In the genomic region with DNA sequence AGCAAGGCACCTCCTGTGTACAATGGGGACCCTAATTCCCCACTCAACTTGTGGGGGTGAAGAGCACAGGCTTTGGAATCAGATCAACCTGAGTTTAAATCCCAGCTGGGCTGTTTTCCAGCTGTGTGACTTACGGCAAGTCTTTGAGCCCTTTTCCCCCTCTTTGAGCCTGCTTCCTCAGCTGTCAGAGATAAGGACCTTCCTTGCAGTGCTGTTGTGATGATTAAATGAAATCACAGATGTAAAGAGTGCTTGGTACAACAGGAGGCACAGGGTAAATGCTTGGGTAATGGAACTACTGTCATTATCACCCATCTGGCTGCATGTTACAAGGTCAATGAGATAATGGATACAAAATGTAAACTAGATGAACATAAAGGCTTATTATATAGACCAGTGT, we compare ENCODE assay signal across 15 cellular contexts. TPM values are rescaled to one million over a fixed set of nuclear protein-coding genes. Genes with fewer than 3 reads are reported as not detected.
DNase-seq lines count a peak whose midpoint lies in the region; ATAC-seq, FAIRE-seq and TF ChIP-seq lines count a peak whose summit lies in the region.
"Had no signal": no experiment of that assay in that cellular context is flagged by ENCODE, and none has a peak within 500 bp of the region (broad histone marks: within the 10 kb centered on the region; RNA-seq: fewer than 3 reads in every experiment).

No MANE protein-coding gene starts in this region.

- H3K27ac ChIP-seq in CD4-positive, alpha-beta T cell (ENCODE audit: low read depth, low read length), result no peak overlapping the region
- H3K27ac ChIP-seq in breast epithelium, result peak overlapping the region in 1 of 2 donors; percentile 67
- H3K27ac ChIP-seq: SJCRH30 had no signal

- DNase-seq in CD4-positive, alpha-beta T cell, result no peak
- DNase-seq in NCI-H524 (lab: John Stamatoyannopoulos, UW) (peak; percentile 42 to 89), breast epithelium (ENCODE audit: low spot score in 2 of 2) (no peak), neural crest cell (ENCODE audit: low read depth, low spot score) (no peak), RCC 7860 (ENCODE audit: low spot score) (no peak)
- DNase-seq in activated CD8-positive, alpha-beta T cell treated with anti-CD3 and anti-CD28 coated beads for 36 hours, result no peak
- DNase-seq in activated CD4-positive, CD25-positive, alpha-beta regulatory T cell treated with anti-CD3 and anti-CD28 coated beads, Interleukin-2, amount 50 U/mL, for 72 hours, result no peak
- DNase-seq: activated naive CD4-positive, alpha-beta T cell treated with anti-CD3 and anti-CD28 coated beads, Interleukin-2, amount 50 U/mL, for 16 hours; BE2C; caudate nucleus; NCI-H510A treated with DMSO at 0.1 percent for 48 hours; SJCRH30; stimulated activated CD4-positive, alpha-beta T cell treated with anti-CD3 and anti-CD28 coated beads, Interleukin-1b, Interleukin-23, amount 100 ng/mL, for 48 hours had no signal

- H3K27me3 ChIP-seq in CD4-positive, alpha-beta T cell (ENCODE audit: control insufficient read depth, insufficient read depth, low read length), result no peaks in the 10 kb centered on the region
- H3K27me3 ChIP-seq in breast epithelium, result no peaks in the 10 kb centered on the region
- H3K27me3 ChIP-seq: BE2C, SJCRH30 had no signal

- peaks cover 16% of the 10 kb centered on the region for H3K4me1 Mint-ChIP-seq in CD4-positive, alpha-beta T cell (ENCODE audit: low read depth)
- peaks cover 28% of the 10 kb centered on the region for H3K4me1 Mint-ChIP-seq in neural crest cell
- peaks cover 10% of the 10 kb centered on the region for H3K4me1 Mint-ChIP-seq in activated CD8-positive, alpha-beta T cell treated with anti-CD3 and anti-CD28 coated beads for 36 hours (ENCODE audit: low read depth)

- no peaks in the 10 kb centered on the region for H3K9me3 ChIP-seq in CD4-positive, alpha-beta T cell (ENCODE audit: control insufficient read depth, low read length)
- H3K9me3 ChIP-seq in breast epithelium, result no peaks in the 10 kb centered on the region
- H3K9me3 ChIP-seq: BE2C, SJCRH30 had no signal

- POLR2A ChIA-PET in CD4-positive, alpha-beta T cell (lab: Charles Lee), result no interaction called here
- POLR2A ChIA-PET in activated CD8-positive, alpha-beta T cell treated with anti-CD3 and anti-CD28 coated beads for 36 hours (lab: Charles Lee), result interaction anchor here (1.2 kb wide), 1 partner anchor 13 kb away, joined by 3 read pairs; no protein-coding TSS in a partner anchor

- TF ChIP-seq CTCF in CD4-positive, alpha-beta T cell (IDR thresholded peaks at IDR 0.05), result no peak
- no peak for TF ChIP-seq CTCF in breast epithelium (IDR thresholded peaks at IDR 0.05)
- no peak for TF ChIP-seq CTCF in neural crest cell (conservative IDR thresholded peaks at IDR 0.05)
- TF ChIP-seq CTCF in activated CD8-positive, alpha-beta T cell treated with anti-CD3 and anti-CD28 coated beads for 36 hours (IDR thresholded peaks at IDR 0.05), result no peak

- H3K36me3 Mint-ChIP-seq in CD4-positive, alpha-beta T cell (ENCODE audit: low read depth), result no peaks in the 10 kb centered on the region
- no peaks in the 10 kb centered on the region for H3K36me3 Mint-ChIP-seq in neural crest cell (ENCODE audit: low read depth)
- no peaks in the 10 kb centered on the region for H3K36me3 Mint-ChIP-seq in activated CD8-positive, alpha-beta T cell treated with anti-CD3 and anti-CD28 coated beads for 36 hours (ENCODE audit: low read depth)

- peak overlapping the region; percentile 25 for H3K27ac Mint-ChIP-seq in CD4-positive, alpha-beta T cell
- H3K27ac Mint-ChIP-seq in neural crest cell (ENCODE audit: unreplicated experiment), result no peak overlapping the region
- no peak overlapping the region for H3K27ac Mint-ChIP-seq in activated CD8-positive, alpha-beta T cell treated with anti-CD3 and anti-CD28 coated beads for 36 hours

- CTCF ChIA-PET in CD4-positive, alpha-beta T cell (lab: Charles Lee), result no interaction called here
- CTCF ChIA-PET in activated CD8-positive, alpha-beta T cell treated with anti-CD3 and anti-CD28 coated beads for 36 hours (lab: Charles Lee), result interaction anchor here (1.3 to 3.5 kb wide), 2 partner anchors 13 to 38 kb away, joined by 3 to 9 read pairs; no protein-coding TSS in a partner anchor

- FAIRE-seq in RCC 7860 (lab: Jason Lieb, UNC), result no peak

- H3K9me3 Mint-ChIP-seq in CD4-positive, alpha-beta T cell, result no peaks in the 10 kb centered on the region
- no peaks in the 10 kb centered on the region for H3K9me3 Mint-ChIP-seq in neural crest cell
- H3K9me3 Mint-ChIP-seq in activated CD8-positive, alpha-beta T cell treated with anti-CD3 and anti-CD28 coated beads for 36 hours, result no peaks in the 10 kb centered on the region

- intact Hi-C loops in CD4-positive, alpha-beta T cell (cut with DNase I, micrococcal nuclease), result no loop called here
- intact Hi-C loops in breast epithelium (cut with DNase I; ENCODE audit: low total_unique reads), result no loop called here
- intact Hi-C loops in activated CD8-positive, alpha-beta T cell treated with anti-CD3 and anti-CD28 coated beads for 36 hours (cut with micrococcal nuclease), result no loop called here

- H3K4me3 ChIP-seq in breast epithelium, result peak overlapping the region in 2 of 3 donors; percentile 8 to 39
- H3K4me3 ChIP-seq: SJCRH30 had no signal

- H3K36me3 ChIP-seq in breast epithelium, result peaks cover 4% of the 10 kb centered on the region
- H3K36me3 ChIP-seq: BE2C had no signal

- peaks cover 4 to 8% of the 10 kb centered on the region in 2 donors for H3K4me1 ChIP-seq in breast epithelium
- H3K4me1 ChIP-seq: BE2C had no signal

- peak overlapping the region; percentile 12 for H3K4me3 Mint-ChIP-seq in CD4-positive, alpha-beta T cell
- peak overlapping the region; percentile 28 for H3K4me3 Mint-ChIP-seq in neural crest cell
- H3K4me3 Mint-ChIP-seq in activated CD8-positive, alpha-beta T cell treated with anti-CD3 and anti-CD28 coated beads for 36 hours, result no peak overlapping the region

- no peak for ATAC-seq in CD4-positive, alpha-beta T cell (ENCODE audit: poor library complexity)
- no peak for ATAC-seq in activated CD8-positive, alpha-beta T cell treated with anti-CD3 and anti-CD28 coated beads for 36 hours
- no peak for ATAC-seq in GM19035 (IDR thresholded peaks at IDR 0.05; ENCODE audit: unreplicated experiment)

- no peaks in the 10 kb centered on the region for H3K27me3 Mint-ChIP-seq in CD4-positive, alpha-beta T cell
- no peaks in the 10 kb centered on the region for H3K27me3 Mint-ChIP-seq in neural crest cell (ENCODE audit: low read depth)
- no peaks in the 10 kb centered on the region for H3K27me3 Mint-ChIP-seq in activated CD8-positive, alpha-beta T cell treated with anti-CD3 and anti-CD28 coated beads for 36 hours

- TF ChIP-seq POLR2A in breast epithelium (IDR thresholded peaks at IDR 0.05), result no peak

RNA-seq across cellular contexts. Expression of gene SNX21, which starts 3.2 kb away (rescaled TPM):
- total RNA-seq in CD4-positive, alpha-beta T cell, result under 1 TPM; 0.36 to 0.89 TPM
- 100 to 1,000 TPM in 1 of 3 donors, 10 to 100 TPM in 2; 55.0 to 138 (median 66.9) TPM for total RNA-seq in breast epithelium
- 16.8 and 19.4 TPM in 2 replicates for total RNA-seq in neural crest cell
- total RNA-seq in activated CD8-positive, alpha-beta T cell treated with anti-CD3 and anti-CD28 coated beads for 36 hours, result 1 to 10 TPM; 1.4 to 1.7 TPM

RNA-seq across cellular contexts. Expression of gene TNNC2, which starts 9.7 kb away (rescaled TPM):
- 1 to 10 TPM; 1.2 to 1.5 TPM for total RNA-seq in CD4-positive, alpha-beta T cell
- total RNA-seq in breast epithelium (1 to 10 TPM; 2.0 to 4.8 (median 2.6) TPM), neural crest cell (not detected in 2 replicates)
- not detected for total RNA-seq in activated CD8-positive, alpha-beta T cell treated with anti-CD3 and anti-CD28 coated beads for 36 hours

RNA-seq across cellular contexts. Expression of gene ACOT8, which starts 20.4 kb away (rescaled TPM):
- total RNA-seq in CD4-positive, alpha-beta T cell, result 10 to 100 TPM; 19.1 to 19.9 TPM
- 10 to 100 TPM; 33.4 to 48.9 (median 37.3) TPM for total RNA-seq in breast epithelium
- total RNA-seq in neural crest cell, result 14.5 and 15.3 TPM in 2 replicates
- total RNA-seq in activated CD8-positive, alpha-beta T cell treated with anti-CD3 and anti-CD28 coated beads for 36 hours, result 10 to 100 TPM; 18.5 to 21.2 TPM

RNA-seq across cellular contexts. Expression of gene ZSWIM3, which starts 20.6 kb away (rescaled TPM):
- total RNA-seq in CD4-positive, alpha-beta T cell, result under 1 TPM; 0.36 to 0.44 TPM
- 1 to 10 TPM; 1.9 to 5.4 (median 4.9) TPM for total RNA-seq in breast epithelium
- 4.5 and 4.8 TPM in 2 replicates for total RNA-seq in neural crest cell
- total RNA-seq in activated CD8-positive, alpha-beta T cell treated with anti-CD3 and anti-CD28 coated beads for 36 hours, result 1 to 10 TPM; 3.5 to 3.6 TPM

RNA-seq across cellular contexts. Expression of gene UBE2C, which starts 24.4 kb away (rescaled TPM):
- under 1 TPM; 0.52 to 0.64 TPM for total RNA-seq in CD4-positive, alpha-beta T cell
- total RNA-seq in breast epithelium (1 to 10 TPM in 2 of 3 donors, under 1 TPM in 1; 0.98 to 5.9 (median 1.2) TPM), neural crest cell (202 and 212 TPM in 2 replicates)
- 100 to 1,000 TPM; 149 to 151 TPM for total RNA-seq in activated CD8-positive, alpha-beta T cell treated with anti-CD3 and anti-CD28 coated beads for 36 hours
- total RNA-seq: mesenteric fat pad had no signal

Comparison
In these comparisons a context has a peak if more than half of its experiments do, and no peak if none do; other contexts are left out.
1. DNase-seq: peak in NCI-H524 (2 of 2); none in CD4-positive, alpha-beta T cell (0 of 10), breast epithelium (0 of 2), neural crest cell (single experiment), activated CD8-positive, alpha-beta T cell treated with anti-CD3 and anti-CD28 coated beads for 36 hours (single experiment), RCC 7860 (single experiment) and activated CD4-positive, CD25-positive, alpha-beta regulatory T cell treated with anti-CD3 and anti-CD28 coated beads, Interleukin-2, amount 50 U/mL, for 72 hours (single experiment).